20 cellular contexts compared by ENCODE assay signal in genomic region chr6:111894951-111895350, GRCh38.
"Had no signal": no experiment of that assay in that cellular context is flagged by ENCODE, and none has a peak within 500 bp of the region (broad histone marks: within the 10 kb centered on the region; RNA-seq: fewer than 3 reads in every experiment).

No MANE protein-coding gene starts in this region.

- H3K27ac ChIP-seq: coronary artery, foreskin keratinocyte, left ventricle myocardium inferior, lower lobe of right lung, psoas muscle, right lobe of liver, testis, tibial nerve, upper lobe of right lung, vagina had no signal

- H3K27me3 ChIP-seq: foreskin keratinocyte, right lobe of liver, testis, tibial nerve, upper lobe of right lung, vagina had no signal

- DNase-seq: effector CD4-positive, alpha-beta T cell; endodermal cell; immature natural killer cell; kidney; left cardiac atrium; left ventricle myocardium inferior; lower lobe of right lung; naive B cell; psoas muscle; retina; right lobe of liver; stimulated activated CD4-positive, alpha-beta T cell treated with anti-CD3 and anti-CD28 coated beads, Interleukin-4, amount 100 ng/mL, for 1 hour; stimulated activated naive CD8-positive, alpha-beta T cell treated with anti-CD3 and anti-CD28 coated beads, Interleukin-15, amount 100 ng/mL, for 72 hours; testis; upper lobe of right lung had no signal

- H3K36me3 ChIP-seq: left ventricle myocardium inferior, lower lobe of right lung, right lobe of liver, tibial nerve, upper lobe of right lung, vagina had no signal

- H3K9me3 ChIP-seq: left ventricle myocardium inferior, lower lobe of right lung, psoas muscle, right lobe of liver, testis, tibial nerve, upper lobe of right lung, vagina had no signal

- H3K4me1 ChIP-seq: lower lobe of right lung, psoas muscle, right lobe of liver, testis, tibial nerve, upper lobe of right lung, vagina had no signal

- H3K4me3 ChIP-seq: coronary artery, left ventricle myocardium inferior, lower lobe of right lung, psoas muscle, right lobe of liver, testis, tibial nerve, upper lobe of right lung, vagina had no signal

- ATAC-seq: foreskin keratinocyte; left cardiac atrium; lower lobe of right lung; psoas muscle; right lobe of liver; stimulated activated memory B cell treated with anti-CD40 and anti-IgM and Interleukin-4, amounts not matched to agents 10 μg/mL and 1 μg/mL and 100 μg/mL, for 72 hours; stimulated activated naive CD8-positive, alpha-beta T cell treated with anti-CD3 and anti-CD28 coated beads, Interleukin-15, amount 100 ng/mL, for 72 hours; upper lobe of right lung had no signal
